13 cellular contexts compared by ENCODE assay signal in the genomic region with DNA sequence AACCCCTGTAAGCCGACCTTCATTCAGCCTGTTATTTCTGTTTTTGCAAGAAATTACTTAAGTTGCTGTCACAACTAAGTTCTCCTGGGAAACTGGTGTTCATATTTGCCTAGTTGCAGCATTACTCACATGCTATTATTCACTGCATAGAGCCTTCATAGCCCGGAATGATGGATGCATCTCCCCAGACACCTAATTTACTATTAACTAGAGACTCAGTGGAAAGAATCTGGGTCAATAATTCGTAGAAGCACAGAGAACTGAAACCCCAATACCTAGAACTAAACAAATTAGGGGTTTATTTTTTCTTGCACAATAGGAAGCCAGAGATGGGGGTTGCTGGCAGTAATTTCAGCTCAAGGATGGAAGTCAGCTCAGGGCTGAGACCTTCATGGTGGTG. TPM values are rescaled to one million over a fixed set of nuclear protein-coding genes. Genes with fewer than 3 reads are reported as not detected.
DNase-seq lines count a peak whose midpoint lies in the region; ATAC-seq and TF ChIP-seq lines count a peak whose summit lies in the region.
"Had no signal": no experiment of that assay in that cellular context is flagged by ENCODE, and none has a peak within 500 bp of the region (broad histone marks: within the 10 kb centered on the region; RNA-seq: fewer than 3 reads in every experiment).

No MANE protein-coding gene starts in this region.

- POLR2A ChIA-PET in naive thymus-derived CD8-positive, alpha-beta T cell (lab: Charles Lee): no interaction called here

- WGBS in endodermal cell (ENCODE audit: insufficient coverage in 1 of 2, insufficient read length in 1 of 2), 2 experiments: 94% methylated on average over 3 of the region's 3 CpGs; no CpG with 5 or more reads in 1 of the 2 experiments

- peak overlapping the region; percentile 32 for H3K27ac Mint-ChIP-seq in endodermal cell
- H3K27ac Mint-ChIP-seq in naive thymus-derived CD8-positive, alpha-beta T cell: no peak overlapping the region
- H3K27ac Mint-ChIP-seq: dendritic cell treated with granulocyte-macrophage colony-stimulating factor and Interleukin-4, amounts not matched to agents 40 ng/mL and 50 ng/mL, for 4 days had no signal

- H3K36me3 ChIP-seq in endodermal cell (ENCODE audit: control insufficient read depth, insufficient read depth, low read length) (no peaks in the 10 kb centered on the region), upper lobe of right lung (no peaks in the 10 kb centered on the region)
- H3K36me3 ChIP-seq: BE2C had no signal

- DNase-seq in endodermal cell (no peak), germinal center (ENCODE audit: low spot score) (no peak), T-helper 2 cell (no peak), upper lobe of right lung (no peak)
- no peak for DNase-seq in naive thymus-derived CD8-positive, alpha-beta T cell
- DNase-seq: BE2C had no signal

- H3K9me3 ChIP-seq in endodermal cell (ENCODE audit: control insufficient read depth, low read length): peaks cover 28% of the 10 kb centered on the region
- no peaks in the 10 kb centered on the region for H3K9me3 ChIP-seq in upper lobe of right lung
- H3K9me3 ChIP-seq: BE2C had no signal

- no peaks in the 10 kb centered on the region for H3K27me3 Mint-ChIP-seq in endodermal cell (ENCODE audit: insufficient read depth)
- peaks cover 3 to 12% (median 8%) of the 10 kb centered on the region in 5 donors for H3K27me3 Mint-ChIP-seq in naive thymus-derived CD8-positive, alpha-beta T cell

- peaks cover 55% of the 10 kb centered on the region for H3K4me1 Mint-ChIP-seq in endodermal cell
- no peaks in the 10 kb centered on the region for H3K4me1 Mint-ChIP-seq in naive thymus-derived CD8-positive, alpha-beta T cell

- peaks cover 16% of the 10 kb centered on the region for H3K9me3 Mint-ChIP-seq in endodermal cell
- H3K9me3 Mint-ChIP-seq in naive thymus-derived CD8-positive, alpha-beta T cell: peaks cover 0 to 4% (median 0%) of the 10 kb centered on the region in 9 donors
- H3K9me3 Mint-ChIP-seq: dendritic cell treated with granulocyte-macrophage colony-stimulating factor and Interleukin-4, amounts not matched to agents 40 ng/mL and 50 ng/mL, for 4 days had no signal

- H3K27me3 ChIP-seq in endodermal cell (ENCODE audit: control insufficient read depth, insufficient read depth, low read length, poor library complexity, severe bottlenecking) (no peaks in the 10 kb centered on the region), upper lobe of right lung (no peaks in the 10 kb centered on the region)
- H3K27me3 ChIP-seq: BE2C, hepatocyte had no signal

- TF ChIP-seq POLR2A in GM18505 (IDR thresholded peaks at IDR 0.05; ENCODE audit: borderline replicate concordance, extremely low read depth, insufficient read depth, insufficient read length): no peak

- no peak for TF ChIP-seq CTCF in endodermal cell (conservative IDR thresholded peaks at IDR 0.05)
- no peak for TF ChIP-seq CTCF in upper lobe of right lung (IDR thresholded peaks at IDR 0.05)

- H3K27ac ChIP-seq in endodermal cell (ENCODE audit: low read depth, low read length) (no peak overlapping the region), upper lobe of right lung (no peak overlapping the region)
- H3K27ac ChIP-seq: hepatocyte, RWPE1 had no signal

- H3K4me3 ChIP-seq in endodermal cell (ENCODE audit: low read length) (no peak overlapping the region), upper lobe of right lung (no peak overlapping the region)
- H3K4me3 ChIP-seq: hepatocyte had no signal

- H3K4me1 ChIP-seq in endodermal cell (ENCODE audit: control insufficient read depth, insufficient read depth, low read length) (peaks cover 32% of the 10 kb centered on the region), upper lobe of right lung (no peaks in the 10 kb centered on the region)
- H3K4me1 ChIP-seq: BE2C had no signal

- intact Hi-C loops in upper lobe of right lung (cut with DNase I): no loop called here

- ATAC-seq in GM18505 (IDR thresholded peaks at IDR 0.05; ENCODE audit: unreplicated experiment) (peak; percentile 74), GM21447 (IDR thresholded peaks at IDR 0.05; ENCODE audit: unreplicated experiment) (peak; percentile 86), HG03064 (IDR thresholded peaks at IDR 0.05; ENCODE audit: low read depth, unreplicated experiment) (peak; percentile 66), upper lobe of right lung (no peak)
- no peak for ATAC-seq in naive thymus-derived CD8-positive, alpha-beta T cell
- ATAC-seq: activated CD4-positive, CD25-positive, alpha-beta regulatory T cell treated with anti-CD3 and anti-CD28 coated beads, Interleukin-2, amount 50 U/mL, for 24 hours had no signal

- H3K4me3 Mint-ChIP-seq in endodermal cell: no peak overlapping the region
- H3K4me3 Mint-ChIP-seq in naive thymus-derived CD8-positive, alpha-beta T cell: no peak overlapping the region
- H3K4me3 Mint-ChIP-seq: dendritic cell treated with granulocyte-macrophage colony-stimulating factor and Interleukin-4, amounts not matched to agents 40 ng/mL and 50 ng/mL, for 4 days had no signal

- no peak overlapping the region for H3K9ac ChIP-seq in endodermal cell (ENCODE audit: extremely low read depth, low read length, poor library complexity, severe bottlenecking)

- H3K36me3 Mint-ChIP-seq in endodermal cell (ENCODE audit: low read depth): peaks cover 7% of the 10 kb centered on the region
- no peaks in the 10 kb centered on the region for H3K36me3 Mint-ChIP-seq in naive thymus-derived CD8-positive, alpha-beta T cell

RNA-seq across cellular contexts. Expression of a gene that starts 45.7 kb away (rescaled TPM):
- not detected for total RNA-seq in endodermal cell
- polyA plus RNA-seq in endodermal cell (2013, experiment 1 of 2): not detected
- not detected for polyA plus RNA-seq in endodermal cell (2013, experiment 2 of 2)
- not detected for total RNA-seq in naive thymus-derived CD8-positive, alpha-beta T cell
- polyA plus RNA-seq in naive thymus-derived CD8-positive, alpha-beta T cell: not detected
- not detected for total RNA-seq in upper lobe of right lung
- total RNA-seq: hepatocyte had no signal
- polyA plus RNA-seq: hepatocyte had no signal

Comparison
In these comparisons a context has a peak if more than half of its experiments do, and no peak if none do; other contexts are left out.
1. ATAC-seq: peak in GM18505 (single experiment), GM21447 (single experiment) and HG03064 (single experiment); none in naive thymus-derived CD8-positive, alpha-beta T cell (0 of 2) and upper lobe of right lung (single experiment).